1 cellular context compared by ENCODE assay signal in genomic region chr21:44817506-44817880, GRCh38.
TF ChIP-seq lines count a peak whose summit lies in the region.

No MANE protein-coding gene starts in this region.

TF ChIP-seq in K562, 482 proteins besides CTCF, POLR2A, EP300 and RAD21 (continued from another document and continues in another):
- TF ChIP-seq FOXO4 (CRISPR knock-in tag; IDR thresholded peaks at IDR 0.05) (no peak), MITF (IDR thresholded peaks at IDR 0.05) (no peak), RBM17 (IDR thresholded peaks at IDR 0.05; ENCODE audit: borderline replicate concordance, low read depth, low read length) (no peak), KDM4B (IDR thresholded peaks at IDR 0.05; ENCODE audit: borderline replicate concordance in 2 of 2, low read depth in 1 of 2) (no peak), ARHGAP35 (IDR thresholded peaks at IDR 0.05; ENCODE audit: partially characterized antibody) (no peak), NCOA2 (IDR thresholded peaks at IDR 0.05; ENCODE audit: partially characterized antibody in 2 of 2) (no peak), RHOXF2B (CRISPR knock-in tag; conservative IDR thresholded peaks at IDR 0.05) (no peak), SNRNP70 (optimal IDR thresholded peaks at IDR 0.05; ENCODE audit: low read depth, low read length) (no peak), ZNF224 (CRISPR knock-in tag; IDR thresholded peaks at IDR 0.05) (no peak), GTF2B (IDR thresholded peaks at IDR 0.05; ENCODE audit: extremely low read depth, insufficient read length) (no peak), ZNF699 (CRISPR knock-in tag; IDR thresholded peaks at IDR 0.05; ENCODE audit: insufficient replicate concordance) (no peak), HIVEP1 (CRISPR knock-in tag; IDR thresholded peaks at IDR 0.05) (no peak), BCOR (IDR thresholded peaks at IDR 0.05) (no peak), ASH1L (IDR thresholded peaks at IDR 0.05; ENCODE audit: borderline replicate concordance, low read depth, partially characterized antibody) (no peak), RBM22 (IDR thresholded peaks at IDR 0.05; ENCODE audit: low read depth, low read length, poor library complexity, severe bottlenecking) (peak; percentile 73), FOXA3 (CRISPR knock-in tag; conservative IDR thresholded peaks at IDR 0.05 in 1 of 2, IDR thresholded peaks at IDR 0.05 in 1 of 2) (no peak), ZNF3 (CRISPR knock-in tag; IDR thresholded peaks at IDR 0.05) (no peak), CTBP1 (IDR thresholded peaks at IDR 0.05; ENCODE audit: borderline replicate concordance) (no peak; the same call in 1 of the 2 replicates), NFIX (CRISPR knock-in tag; IDR thresholded peaks at IDR 0.05; ENCODE audit: low read depth) (no peak), CBFA2T2 (conservative IDR thresholded peaks at IDR 0.05) (no peak), HMGN3 (IDR thresholded peaks at IDR 0.05; ENCODE audit: borderline replicate concordance, extremely low read depth, insufficient read length, low read depth, low read length) (no peak), BCLAF1 (IDR thresholded peaks at IDR 0.05; ENCODE audit: borderline replicate concordance in 1 of 2, control insufficient read depth in 1 of 2, low read depth in 2 of 2, low read length in 1 of 2) (no peak), ETS1 (conservative IDR thresholded peaks at IDR 0.05; ENCODE audit: control insufficient read depth, low read depth, low read length) (peak; percentile 71; the same call in 1 of the 2 replicates), HDAC1 (IDR thresholded peaks at IDR 0.05) (peak in 1 of 2 experiments; percentile 79; a peak in 2 of 4 replicates), MYNN (IDR thresholded peaks at IDR 0.05) (no peak), MYNN (CRISPR knock-in tag; IDR thresholded peaks at IDR 0.05) (no peak), MAZ (CRISPR knock-in tag; conservative IDR thresholded peaks at IDR 0.05 in 1 of 2, IDR thresholded peaks at IDR 0.05 in 1 of 2) (peak in 1 of 2 experiments; percentile 73; a peak in 2 of 4 replicates), EGR1 (conservative IDR thresholded peaks at IDR 0.05) (peak; percentile 73), ZNF395 (CRISPR knock-in tag; IDR thresholded peaks at IDR 0.05) (no peak), ZSCAN32 (CRISPR knock-in tag; IDR thresholded peaks at IDR 0.05) (0 out of 2 replicates have a peak, but pooled peaks have one; percentile 19)
- TF ChIP-seq, protein P1, sequence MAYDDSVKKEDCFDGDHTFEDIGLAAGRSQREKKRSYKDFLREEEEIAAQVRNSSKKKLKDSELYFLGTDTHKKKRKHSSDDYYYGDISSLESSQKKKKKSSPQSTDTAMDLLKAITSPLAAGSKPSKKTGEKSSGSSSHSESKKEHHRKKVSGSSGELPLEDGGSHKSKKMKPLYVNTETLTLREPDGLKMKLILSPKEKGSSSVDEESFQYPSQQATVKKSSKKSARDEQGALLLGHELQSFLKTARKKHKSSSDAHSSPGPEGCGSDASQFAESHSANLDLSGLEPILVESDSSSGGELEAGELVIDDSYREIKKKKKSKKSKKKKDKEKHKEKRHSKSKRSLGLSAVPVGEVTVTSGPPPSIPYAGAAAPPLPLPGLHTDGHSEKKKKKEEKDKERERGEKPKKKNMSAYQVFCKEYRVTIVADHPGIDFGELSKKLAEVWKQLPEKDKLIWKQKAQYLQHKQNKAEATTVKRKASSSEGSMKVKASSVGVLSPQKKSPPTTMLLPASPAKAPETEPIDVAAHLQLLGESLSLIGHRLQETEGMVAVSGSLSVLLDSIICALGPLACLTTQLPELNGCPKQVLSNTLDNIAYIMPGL (CRISPR knock-in tag; IDR thresholded peaks at IDR 0.05) = no peak
- TF ChIP-seq, protein P2, sequence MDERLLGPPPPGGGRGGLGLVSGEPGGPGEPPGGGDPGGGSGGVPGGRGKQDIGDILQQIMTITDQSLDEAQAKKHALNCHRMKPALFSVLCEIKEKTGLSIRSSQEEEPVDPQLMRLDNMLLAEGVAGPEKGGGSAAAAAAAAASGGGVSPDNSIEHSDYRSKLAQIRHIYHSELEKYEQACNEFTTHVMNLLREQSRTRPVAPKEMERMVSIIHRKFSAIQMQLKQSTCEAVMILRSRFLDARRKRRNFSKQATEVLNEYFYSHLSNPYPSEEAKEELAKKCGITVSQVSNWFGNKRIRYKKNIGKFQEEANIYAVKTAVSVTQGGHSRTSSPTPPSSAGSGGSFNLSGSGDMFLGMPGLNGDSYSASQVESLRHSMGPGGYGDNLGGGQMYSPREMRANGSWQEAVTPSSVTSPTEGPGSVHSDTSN (CRISPR knock-in tag; IDR thresholded peaks at IDR 0.05; ENCODE audit: low read depth) = no peak
- TF ChIP-seq, protein P2 (tag; conservative IDR thresholded peaks at IDR 0.05; ENCODE audit: low read depth) = no peak
- TF ChIP-seq, protein P3, sequence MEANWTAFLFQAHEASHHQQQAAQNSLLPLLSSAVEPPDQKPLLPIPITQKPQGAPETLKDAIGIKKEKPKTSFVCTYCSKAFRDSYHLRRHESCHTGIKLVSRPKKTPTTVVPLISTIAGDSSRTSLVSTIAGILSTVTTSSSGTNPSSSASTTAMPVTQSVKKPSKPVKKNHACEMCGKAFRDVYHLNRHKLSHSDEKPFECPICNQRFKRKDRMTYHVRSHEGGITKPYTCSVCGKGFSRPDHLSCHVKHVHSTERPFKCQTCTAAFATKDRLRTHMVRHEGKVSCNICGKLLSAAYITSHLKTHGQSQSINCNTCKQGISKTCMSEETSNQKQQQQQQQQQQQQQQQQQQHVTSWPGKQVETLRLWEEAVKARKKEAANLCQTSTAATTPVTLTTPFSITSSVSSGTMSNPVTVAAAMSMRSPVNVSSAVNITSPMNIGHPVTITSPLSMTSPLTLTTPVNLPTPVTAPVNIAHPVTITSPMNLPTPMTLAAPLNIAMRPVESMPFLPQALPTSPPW (CRISPR knock-in tag; IDR thresholded peaks at IDR 0.05) = peak; percentile 88; the same call in 1 of the 2 replicates
- TF ChIP-seq, protein P4, sequence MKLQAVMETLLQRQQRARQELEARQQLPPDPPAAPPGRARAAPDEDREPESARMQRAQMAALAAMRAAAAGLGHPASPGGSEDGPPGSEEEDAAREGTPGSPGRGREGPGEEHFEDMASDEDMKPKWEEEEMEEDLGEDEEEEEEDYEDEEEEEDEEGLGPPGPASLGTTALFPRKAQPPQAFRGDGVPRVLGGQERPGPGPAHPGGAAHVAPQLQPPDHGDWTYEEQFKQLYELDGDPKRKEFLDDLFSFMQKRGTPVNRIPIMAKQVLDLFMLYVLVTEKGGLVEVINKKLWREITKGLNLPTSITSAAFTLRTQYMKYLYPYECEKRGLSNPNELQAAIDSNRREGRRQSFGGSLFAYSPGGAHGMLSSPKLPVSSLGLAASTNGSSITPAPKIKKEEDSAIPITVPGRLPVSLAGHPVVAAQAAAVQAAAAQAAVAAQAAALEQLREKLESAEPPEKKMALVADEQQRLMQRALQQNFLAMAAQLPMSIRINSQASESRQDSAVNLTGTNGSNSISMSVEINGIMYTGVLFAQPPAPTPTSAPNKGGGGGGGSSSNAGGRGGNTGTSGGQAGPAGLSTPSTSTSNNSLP (IDR thresholded peaks at IDR 0.05; ENCODE audit: borderline replicate concordance, low read depth, low read length) = no peak
- TF ChIP-seq, protein P5, sequence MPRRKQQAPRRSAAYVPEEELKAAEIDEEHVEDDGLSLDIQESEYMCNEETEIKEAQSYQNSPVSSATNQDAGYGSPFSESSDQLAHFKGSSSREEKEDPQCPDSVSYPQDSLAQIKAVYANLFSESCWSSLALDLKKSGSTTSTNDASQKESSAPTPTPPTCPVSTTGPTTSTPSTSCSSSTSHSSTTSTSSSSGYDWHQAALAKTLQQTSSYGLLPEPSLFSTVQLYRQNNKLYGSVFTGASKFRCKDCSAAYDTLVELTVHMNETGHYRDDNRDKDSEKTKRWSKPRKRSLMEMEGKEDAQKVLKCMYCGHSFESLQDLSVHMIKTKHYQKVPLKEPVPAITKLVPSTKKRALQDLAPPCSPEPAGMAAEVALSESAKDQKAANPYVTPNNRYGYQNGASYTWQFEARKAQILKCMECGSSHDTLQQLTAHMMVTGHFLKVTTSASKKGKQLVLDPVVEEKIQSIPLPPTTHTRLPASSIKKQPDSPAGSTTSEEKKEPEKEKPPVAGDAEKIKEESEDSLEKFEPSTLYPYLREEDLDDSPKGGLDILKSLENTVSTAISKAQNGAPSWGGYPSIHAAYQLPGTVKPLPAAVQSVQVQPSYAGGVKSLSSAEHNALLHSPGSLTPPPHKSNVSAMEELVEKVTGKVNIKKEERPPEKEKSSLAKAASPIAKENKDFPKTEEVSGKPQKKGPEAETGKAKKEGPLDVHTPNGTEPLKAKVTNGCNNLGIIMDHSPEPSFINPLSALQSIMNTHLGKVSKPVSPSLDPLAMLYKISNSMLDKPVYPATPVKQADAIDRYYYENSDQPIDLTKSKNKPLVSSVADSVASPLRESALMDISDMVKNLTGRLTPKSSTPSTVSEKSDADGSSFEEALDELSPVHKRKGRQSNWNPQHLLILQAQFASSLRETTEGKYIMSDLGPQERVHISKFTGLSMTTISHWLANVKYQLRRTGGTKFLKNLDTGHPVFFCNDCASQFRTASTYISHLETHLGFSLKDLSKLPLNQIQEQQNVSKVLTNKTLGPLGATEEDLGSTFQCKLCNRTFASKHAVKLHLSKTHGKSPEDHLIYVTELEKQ (CRISPR knock-in tag; IDR thresholded peaks at IDR 0.05) = no peak
